8 cellular contexts compared by ENCODE assay signal in the genomic region with DNA sequence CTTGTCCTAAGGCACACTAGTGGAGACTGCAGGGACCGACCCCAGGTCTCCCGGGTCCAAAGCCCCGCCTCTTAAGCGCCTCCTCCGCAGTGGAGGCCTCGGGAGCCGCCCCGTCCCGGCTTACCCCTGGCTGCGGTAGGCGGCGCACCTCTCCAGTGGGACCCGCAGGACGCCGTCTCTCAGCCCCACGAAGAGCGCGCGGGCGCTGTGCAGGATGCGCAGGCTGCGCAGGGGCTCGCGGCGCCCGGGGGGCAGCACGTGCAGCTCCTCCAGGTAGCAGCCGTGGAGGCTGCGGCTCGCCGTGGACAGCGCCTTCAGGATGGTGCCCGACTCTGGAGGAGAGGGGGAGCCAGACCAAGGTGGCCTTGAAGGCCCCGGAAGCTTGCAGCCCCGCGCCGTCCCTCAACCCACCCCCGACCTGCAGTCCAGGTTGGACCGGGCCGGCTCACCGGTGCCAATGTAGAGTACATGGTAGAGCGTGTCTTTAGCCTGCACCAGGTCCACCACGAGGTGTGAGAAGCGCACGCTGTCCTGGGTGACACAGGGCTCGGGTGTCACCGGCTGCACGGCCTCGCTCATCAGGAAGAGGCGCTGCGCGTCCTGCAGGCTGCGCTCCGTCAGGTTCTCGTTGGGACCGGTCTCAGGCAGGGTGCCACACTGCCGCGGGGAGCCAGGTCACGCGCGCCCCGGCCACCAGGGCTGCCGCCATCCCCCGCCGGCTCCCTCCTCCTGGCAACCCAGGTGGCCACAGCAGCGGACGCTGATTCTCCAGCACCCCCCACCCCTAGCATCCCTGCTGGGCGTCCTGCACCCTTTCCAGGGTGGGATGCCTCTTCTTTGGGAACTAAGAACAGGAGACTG.
DNase-seq lines count a peak whose midpoint lies in the region; ATAC-seq and TF ChIP-seq lines count a peak whose summit lies in the region.

No MANE protein-coding gene starts in this region.

- TF ChIP-seq CTCF in CD14-positive monocyte (IDR thresholded peaks at IDR 0.05): peak; percentile 35

- H3K9me3 ChIP-seq in T-helper 17 cell (ENCODE audit: control insufficient read depth, low read length, poor library complexity, severe bottlenecking) (no peaks in the 10 kb centered on the region), thymus (ENCODE audit: control insufficient read depth) (no peaks in the 10 kb centered on the region)

- H3K27me3 Mint-ChIP-seq in CD14-positive monocyte (ENCODE audit: low read depth in 3 of 3) (peaks cover 12 to 28% (median 15%) of the 10 kb centered on the region in 3 donors), T-helper 17 cell (peaks cover 26% of the 10 kb centered on the region)

- H3K4me3 Mint-ChIP-seq in CD14-positive monocyte: peak overlapping the region; percentile 12 to 74
- peak overlapping the region; percentile 59 for H3K4me3 Mint-ChIP-seq in T-helper 17 cell

- peaks cover 7% of the 10 kb centered on the region for H3K4me1 ChIP-seq in thymus (ENCODE audit: control insufficient read depth, insufficient read depth, low read length)

- ATAC-seq in GM19467 (IDR thresholded peaks at IDR 0.05; ENCODE audit: unreplicated experiment) (peak; percentile 59), T-helper 17 cell (peak; percentile 60), HG03460 (IDR thresholded peaks at IDR 0.05; ENCODE audit: unreplicated experiment) (no peak)

- no peaks in the 10 kb centered on the region for H3K36me3 ChIP-seq in thymus (ENCODE audit: control insufficient read depth, insufficient read depth)

- no peak overlapping the region for H3K27ac ChIP-seq in thymus (ENCODE audit: low read depth)

- peak overlapping the region; percentile 10 for H3K4me3 ChIP-seq in thymus (ENCODE audit: low read length)

- H3K9me3 Mint-ChIP-seq in CD14-positive monocyte: peaks cover 0 to 4% (median 0%) of the 10 kb centered on the region in 7 donors

- H3K27ac Mint-ChIP-seq in CD14-positive monocyte: no peak overlapping the region
- H3K27ac Mint-ChIP-seq in T-helper 17 cell: no peak overlapping the region

- H3K27me3 ChIP-seq in thymus (ENCODE audit: control insufficient read depth, insufficient read depth): peaks cover 21% of the 10 kb centered on the region

- no peaks in the 10 kb centered on the region for H3K36me3 Mint-ChIP-seq in CD14-positive monocyte
- H3K36me3 Mint-ChIP-seq in T-helper 17 cell (ENCODE audit: low read depth): peaks cover 2% of the 10 kb centered on the region

- intact Hi-C loops in CD14-positive monocyte (cut with micrococcal nuclease): no loop called here

- H3K4me1 Mint-ChIP-seq in CD14-positive monocyte (peaks cover 4% of the 10 kb centered on the region), T-helper 17 cell (no peaks in the 10 kb centered on the region)

- WGBS in thymus: 9% methylated on average over 68 of the region's 68 CpGs

- no peak for DNase-seq in CD14-positive monocyte (ENCODE audit: low spot score)
- DNase-seq in T-helper 17 cell: no peak
- peak; percentile 80 for DNase-seq in islet precursor cell
- no peak for DNase-seq in SW480 (ENCODE audit: low spot score)
- DNase-seq in C1 segment of cervical spinal cord (lab: John Stamatoyannopoulos, UW): no peak
